Comparison of ENCODE assay signal across 13 cellular contexts in genomic region chr21:38386967-38387366, GRCh38.
DNase-seq lines count a peak whose midpoint lies in the region; ATAC-seq and TF ChIP-seq lines count a peak whose summit lies in the region.
"Had no signal": no experiment of that assay in that cellular context is flagged by ENCODE, and none has a peak within 500 bp of the region (broad histone marks: within the 10 kb centered on the region; RNA-seq: fewer than 3 reads in every experiment).

No MANE protein-coding gene starts in this region.

- H3K27ac ChIP-seq in upper lobe of right lung, result no peak overlapping the region
- H3K27ac ChIP-seq: neural progenitor cell had no signal

- H3K9me3 ChIP-seq in upper lobe of right lung, result no peaks in the 10 kb centered on the region

- H3K36me3 ChIP-seq in upper lobe of right lung, result no peaks in the 10 kb centered on the region
- H3K36me3 ChIP-seq: neural progenitor cell had no signal

- DNase-seq in activated naive CD8-positive, alpha-beta T cell treated with anti-CD3 and anti-CD28 coated beads for 36 hours, result peak; percentile 7
- no peak for DNase-seq in activated naive CD8-positive, alpha-beta T cell treated with anti-CD3 and anti-CD28 coated beads, Interleukin-2, amount 50 U/mL, for 24 hours
- DNase-seq in RPMI7951 (ENCODE audit: low read depth) (peak; percentile 42), chondrocyte (ENCODE audit: low spot score) (no peak), upper lobe of right lung (no peak), DMS 273 (lab: John Stamatoyannopoulos, UW; ENCODE audit: unreplicated experiment) (no peak), type B pancreatic cell (ENCODE audit: extremely low spot score, unreplicated experiment) (no peak)
- DNase-seq: Karpas-422, NCI-H510A treated with DMSO at 0.1 percent for 48 hours had no signal

- peaks cover 10% of the 10 kb centered on the region for H3K4me1 ChIP-seq in upper lobe of right lung

- no peaks in the 10 kb centered on the region for H3K27me3 ChIP-seq in upper lobe of right lung
- H3K27me3 ChIP-seq: neural progenitor cell had no signal

- H3K9me3 Mint-ChIP-seq in activated naive CD8-positive, alpha-beta T cell treated with anti-CD3 and anti-CD28 coated beads for 36 hours, result no peaks in the 10 kb centered on the region
- H3K9me3 Mint-ChIP-seq in activated naive CD8-positive, alpha-beta T cell treated with anti-CD3 and anti-CD28 coated beads, Interleukin-2, amount 50 U/mL, for 24 hours, result no peaks in the 10 kb centered on the region
- no peaks in the 10 kb centered on the region for H3K9me3 Mint-ChIP-seq in chondrocyte (ENCODE audit: low read depth)
- no peaks in the 10 kb centered on the region for H3K9me3 Mint-ChIP-seq in type B pancreatic cell
- H3K9me3 Mint-ChIP-seq: central memory CD8-positive, alpha-beta T cell; neural progenitor cell; stimulated activated memory B cell treated with anti-CD40 and anti-IgM and Interleukin-4, amounts not matched to agents 10 μg/mL and 1 μg/mL and 100 μg/mL, for 72 hours had no signal

- no peak overlapping the region for H3K27ac Mint-ChIP-seq in activated naive CD8-positive, alpha-beta T cell treated with anti-CD3 and anti-CD28 coated beads for 36 hours
- H3K27ac Mint-ChIP-seq in activated naive CD8-positive, alpha-beta T cell treated with anti-CD3 and anti-CD28 coated beads, Interleukin-2, amount 50 U/mL, for 24 hours, result no peak overlapping the region
- peak overlapping the region; percentile 53 for H3K27ac Mint-ChIP-seq in chondrocyte (ENCODE audit: unreplicated experiment)
- no peak overlapping the region for H3K27ac Mint-ChIP-seq in type B pancreatic cell
- H3K27ac Mint-ChIP-seq: neural progenitor cell; stimulated activated memory B cell treated with anti-CD40 and anti-IgM and Interleukin-4, amounts not matched to agents 10 μg/mL and 1 μg/mL and 100 μg/mL, for 72 hours had no signal

- intact Hi-C loops in upper lobe of right lung (cut with DNase I), result no loop called here

- TF ChIP-seq CTCF in chondrocyte (IDR thresholded peaks at IDR 0.05) (no peak), upper lobe of right lung (IDR thresholded peaks at IDR 0.05) (no peak), type B pancreatic cell (conservative IDR thresholded peaks at IDR 0.05) (no peak)

- no peak for ATAC-seq in activated naive CD8-positive, alpha-beta T cell treated with anti-CD3 and anti-CD28 coated beads, Interleukin-2, amount 50 U/mL, for 24 hours
- peak; percentile 52 for ATAC-seq in upper lobe of right lung
- no peak for ATAC-seq in HG03196 (IDR thresholded peaks at IDR 0.05; ENCODE audit: unreplicated experiment)
- ATAC-seq: stimulated activated memory B cell treated with anti-CD40 and anti-IgM and Interleukin-4, amounts not matched to agents 10 μg/mL and 1 μg/mL and 100 μg/mL, for 72 hours had no signal

- no peaks in the 10 kb centered on the region for H3K36me3 Mint-ChIP-seq in activated naive CD8-positive, alpha-beta T cell treated with anti-CD3 and anti-CD28 coated beads for 36 hours
- no peaks in the 10 kb centered on the region for H3K36me3 Mint-ChIP-seq in activated naive CD8-positive, alpha-beta T cell treated with anti-CD3 and anti-CD28 coated beads, Interleukin-2, amount 50 U/mL, for 24 hours (ENCODE audit: low read depth)
- H3K36me3 Mint-ChIP-seq in chondrocyte (ENCODE audit: low read depth) (peaks cover 23% of the 10 kb centered on the region), type B pancreatic cell (peaks cover 6% of the 10 kb centered on the region)
- H3K36me3 Mint-ChIP-seq: neural progenitor cell; stimulated activated memory B cell treated with anti-CD40 and anti-IgM and Interleukin-4, amounts not matched to agents 10 μg/mL and 1 μg/mL and 100 μg/mL, for 72 hours had no signal

- H3K27me3 Mint-ChIP-seq in activated naive CD8-positive, alpha-beta T cell treated with anti-CD3 and anti-CD28 coated beads for 36 hours, result peaks cover 29% of the 10 kb centered on the region
- peaks cover 6% of the 10 kb centered on the region for H3K27me3 Mint-ChIP-seq in activated naive CD8-positive, alpha-beta T cell treated with anti-CD3 and anti-CD28 coated beads, Interleukin-2, amount 50 U/mL, for 24 hours
- H3K27me3 Mint-ChIP-seq in chondrocyte (ENCODE audit: low read depth) (no peaks in the 10 kb centered on the region), type B pancreatic cell (peaks cover 6% of the 10 kb centered on the region)

- peaks cover 2% of the 10 kb centered on the region for H3K4me1 Mint-ChIP-seq in activated naive CD8-positive, alpha-beta T cell treated with anti-CD3 and anti-CD28 coated beads for 36 hours
- no peaks in the 10 kb centered on the region for H3K4me1 Mint-ChIP-seq in activated naive CD8-positive, alpha-beta T cell treated with anti-CD3 and anti-CD28 coated beads, Interleukin-2, amount 50 U/mL, for 24 hours
- H3K4me1 Mint-ChIP-seq in chondrocyte (ENCODE audit: low read depth), result peaks cover 35% of the 10 kb centered on the region
- no peaks in the 10 kb centered on the region for H3K4me1 Mint-ChIP-seq in type B pancreatic cell (ENCODE audit: unreplicated experiment)
- H3K4me1 Mint-ChIP-seq: central memory CD8-positive, alpha-beta T cell; neural progenitor cell; stimulated activated memory B cell treated with anti-CD40 and anti-IgM and Interleukin-4, amounts not matched to agents 10 μg/mL and 1 μg/mL and 100 μg/mL, for 72 hours had no signal

- H3K4me3 ChIP-seq in upper lobe of right lung, result no peak overlapping the region
- H3K4me3 ChIP-seq: neural progenitor cell had no signal

- no peak overlapping the region for H3K4me3 Mint-ChIP-seq in activated naive CD8-positive, alpha-beta T cell treated with anti-CD3 and anti-CD28 coated beads for 36 hours
- no peak overlapping the region for H3K4me3 Mint-ChIP-seq in activated naive CD8-positive, alpha-beta T cell treated with anti-CD3 and anti-CD28 coated beads, Interleukin-2, amount 50 U/mL, for 24 hours
- H3K4me3 Mint-ChIP-seq in chondrocyte (ENCODE audit: unreplicated experiment) (no peak overlapping the region), type B pancreatic cell (no peak overlapping the region)
- H3K4me3 Mint-ChIP-seq: central memory CD8-positive, alpha-beta T cell; neural progenitor cell; stimulated activated memory B cell treated with anti-CD40 and anti-IgM and Interleukin-4, amounts not matched to agents 10 μg/mL and 1 μg/mL and 100 μg/mL, for 72 hours had no signal

Comparison
In these comparisons a context has a peak if more than half of its experiments do, and no peak if none do; other contexts are left out.
1. DNase-seq: peak in activated naive CD8-positive, alpha-beta T cell treated with anti-CD3 and anti-CD28 coated beads for 36 hours (single experiment) and RPMI7951 (single experiment); none in activated naive CD8-positive, alpha-beta T cell treated with anti-CD3 and anti-CD28 coated beads, Interleukin-2, amount 50 U/mL, for 24 hours (single experiment), chondrocyte (single experiment), upper lobe of right lung (single experiment), DMS 273 (single experiment) and type B pancreatic cell (single experiment).